Comparison of ENCODE assay signal across 21 cellular contexts in the genomic region with DNA sequence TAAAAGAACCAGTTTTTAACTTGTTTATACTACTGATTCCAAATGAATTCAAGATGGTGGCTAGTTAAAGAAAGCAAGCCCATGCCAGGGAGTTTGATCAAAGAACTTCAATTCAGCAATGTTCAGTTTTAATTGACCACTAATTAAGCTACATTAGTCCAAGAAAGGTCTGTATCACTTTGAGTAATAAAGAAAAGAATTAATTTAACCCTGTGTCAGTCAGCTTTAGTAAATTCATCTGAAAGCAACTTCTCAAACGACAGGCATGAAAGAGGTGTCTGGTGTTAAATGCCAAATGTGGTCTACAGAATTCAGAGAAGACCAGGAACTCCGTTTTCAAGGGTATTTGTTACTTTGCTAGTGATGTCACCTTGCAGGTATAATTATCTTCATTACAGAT.
"Had no signal": no experiment of that assay in that cellular context is flagged by ENCODE, and none has a peak within 500 bp of the region (broad histone marks: within the 10 kb centered on the region; RNA-seq: fewer than 3 reads in every experiment).

No MANE protein-coding gene starts in this region.

- H3K36me3 Mint-ChIP-seq: naive thymus-derived CD4-positive, alpha-beta T cell had no signal

- H3K27me3 Mint-ChIP-seq: naive thymus-derived CD4-positive, alpha-beta T cell had no signal

- DNase-seq: activated CD4-positive, alpha-beta T cell treated with anti-CD3 and anti-CD28 coated beads, Interleukin-2, amount 50 U/mL, for 4 hours; activated effector memory CD4-positive, alpha-beta T cell treated with anti-CD3 and anti-CD28 coated beads, Interleukin-2, amount 50 U/mL, for 16 hours; activated naive CD4-positive, alpha-beta T cell treated with anti-CD3 and anti-CD28 coated beads, Interleukin-2, amount 50 U/mL, for 16 hours; activated T-cell treated with anti-CD3 and anti-CD28 coated beads, Interleukin-2, amount 50 U/mL, for 72 hours; erythroblast; gastrocnemius medialis; head of caudate nucleus; left ventricle myocardium superior; mucosa of descending colon; naive thymus-derived CD4-positive, alpha-beta T cell; stimulated activated CD4-positive, alpha-beta T cell treated with anti-CD3 and anti-CD28 coated beads, Interleukin-15, amount 100 ng/mL, for 24 hours; stimulated activated CD4-positive, alpha-beta T cell treated with anti-CD3 and anti-CD28 coated beads, Interleukin-2, amount 100 ng/mL, for 48 hours; stomach; trophoblast cell had no signal

- H3K4me3 ChIP-seq: breast epithelium, coronary artery, gastrocnemius medialis, mucosa of descending colon, neural progenitor cell, prostate gland, right atrium auricular region, stomach had no signal

- H3K4me1 ChIP-seq: breast epithelium, prostate gland had no signal

- H3K27ac ChIP-seq: ascending aorta, breast epithelium, coronary artery, gastrocnemius medialis, neural progenitor cell, prostate gland, right atrium auricular region, stomach had no signal

- H3K9me3 Mint-ChIP-seq: activated T-cell treated with anti-CD3 and anti-CD28 coated beads, Interleukin-2, amount 50 U/mL, for 72 hours; neural progenitor cell; T-helper 2 cell treated with Interferon-gamma antibody and Interleukin-4, amounts not matched to agents 5 μg/mL and 100 μg/mL, for 36 hours had no signal

- H3K4me3 Mint-ChIP-seq: activated T-cell treated with anti-CD3 and anti-CD28 coated beads, Interleukin-2, amount 50 U/mL, for 72 hours; naive thymus-derived CD4-positive, alpha-beta T cell; neural progenitor cell; T-helper 2 cell treated with Interferon-gamma antibody and Interleukin-4, amounts not matched to agents 5 μg/mL and 100 μg/mL, for 36 hours had no signal

- H3K27me3 ChIP-seq: ascending aorta, breast epithelium, gastrocnemius medialis, neural progenitor cell, right atrium auricular region, stomach had no signal

- H3K36me3 ChIP-seq: ascending aorta, breast epithelium, gastrocnemius medialis, neural progenitor cell, prostate gland, right atrium auricular region, stomach had no signal

- H3K9me3 ChIP-seq: ascending aorta, breast epithelium, gastrocnemius medialis, mucosa of descending colon, prostate gland, right atrium auricular region, stomach had no signal

- H3K27ac Mint-ChIP-seq: activated T-cell treated with anti-CD3 and anti-CD28 coated beads, Interleukin-2, amount 50 U/mL, for 72 hours; naive thymus-derived CD4-positive, alpha-beta T cell; neural progenitor cell; T-helper 2 cell treated with Interferon-gamma antibody and Interleukin-4, amounts not matched to agents 5 μg/mL and 100 μg/mL, for 36 hours had no signal
